ENCODE assay signal across 23 cellular contexts in genomic region chr18:61209802-61210201, GRCh38.
A peak's percentile ranks its signal among the peaks of the same experiment; 100 is the strongest.
DNase-seq lines count a peak whose midpoint lies in the region; TF ChIP-seq lines count a peak whose summit lies in the region.
"Had no signal": no experiment of that assay in that cellular context is flagged by ENCODE, and none has a peak within 500 bp of the region (broad histone marks: within the 10 kb centered on the region; RNA-seq: fewer than 3 reads in every experiment).

No MANE protein-coding gene starts in this region.

- CTCF ChIA-PET in RWPE1 (lab: Yijun Ruan, JAX), result no interaction called here

- H3K27ac ChIP-seq in RWPE1, result no peak overlapping the region
- H3K27ac ChIP-seq: BLaER1 treated with 17β-estradiol and CSF1 and Interleukin-3, amounts not matched to agents 10 nM and 100 nM; PC-9; SJSA1 had no signal

- no peak for TF ChIP-seq CTCF in AG10803 (conservative IDR thresholded peaks at IDR 0.05; ENCODE audit: low read length)
- no peak for TF ChIP-seq CTCF in RWPE1 (conservative IDR thresholded peaks at IDR 0.05; ENCODE audit: low read depth)

- POLR2A ChIA-PET in RWPE1 (lab: Yijun Ruan, JAX; ENCODE audit: low non-redundant PET), result no interaction called here

- DNase-seq in AG10803 (ENCODE audit: low read depth), result peak; percentile 42
- DNase-seq in GM03348 (ENCODE audit: low spot score), result peak; percentile 2
- peak; percentile 66 for DNase-seq in fibroblast of gingiva (ENCODE audit: low read depth)
- peak; percentile 27 for DNase-seq in retina
- DNase-seq in RWPE1 (ENCODE audit: low spot score), result no peak
- DNase-seq in GDM1 (lab: John Stamatoyannopoulos, UW), result no peak
- no peak for DNase-seq in NCI-H2171 (lab: John Stamatoyannopoulos, UW)
- DNase-seq: AML-193; CD4-positive, alpha-beta T cell; GF-D8; Kasumi-1; MV-4-11; NCI-H1105; NCI-H1436 treated with DMSO at 0.1 percent for 48 hours; NCI-H187 treated with DMSO at 0.1 percent for 48 hours; NCI-H524; NCI-H748 treated with DMSO at 0.1 percent for 48 hours; NK-92 treated with Interleukin-12 subunit alpha and Interleukin-12 subunit beta, amount 100 ng/mL, for 24 hours; PC-9; Right ventricle myocardium superior had no signal

- no peak overlapping the region for H3K4me3 ChIP-seq in AG10803 (ENCODE audit: low read length)
- H3K4me3 ChIP-seq: BLaER1 treated with 17β-estradiol and CSF1 and Interleukin-3, amounts not matched to agents 10 nM and 100 nM; K562; PC-9; SJSA1 had no signal

Comparison
In these comparisons a context has a peak if more than half of its experiments do, and no peak if none do; other contexts are left out.
1. DNase-seq: peak in AG10803 (single experiment), GM03348 (single experiment), fibroblast of gingiva (single experiment) and retina (single experiment); none in RWPE1 (single experiment), GDM1 (single experiment) and NCI-H2171 (single experiment).